ENCODE assay signal across 28 cellular contexts in genomic region chr18:22020127-22020866, GRCh38.
DNase-seq lines count a peak whose midpoint lies in the region; ATAC-seq and TF ChIP-seq lines count a peak whose summit lies in the region.
"Had no signal": no experiment of that assay in that cellular context is flagged by ENCODE, and none has a peak within 500 bp of the region (broad histone marks: within the 10 kb centered on the region; RNA-seq: fewer than 3 reads in every experiment).

No MANE protein-coding gene starts in this region.

- H3K4me1 Mint-ChIP-seq in endodermal cell (peaks cover 40% of the 10 kb centered on the region), mesothelial cell of epicardium (peaks cover 17% of the 10 kb centered on the region)
- H3K4me1 Mint-ChIP-seq in stimulated activated memory B cell treated with anti-CD40 and anti-IgM and Interleukin-4, amounts not matched to agents 10 μg/mL and 1 μg/mL and 100 μg/mL, for 72 hours, result no peaks in the 10 kb centered on the region
- H3K4me1 Mint-ChIP-seq: CD14-positive monocyte; stimulated activated naive B cell treated with anti-CD40 and anti-IgM and Interleukin-4, amounts not matched to agents 10 μg/mL and 1 μg/mL and 100 μg/mL, for 72 hours; T-cell had no signal

- DNase-seq in HT-29 (ENCODE audit: low spot score), result peak; percentile 46
- DNase-seq in endodermal cell, result peak; percentile 67
- no peak for DNase-seq in mesothelial cell of epicardium (ENCODE audit: low spot score in 2 of 2, unreplicated experiment in 2 of 2)
- no peak for DNase-seq in COLO829 (ENCODE audit: low spot score)
- no peak for DNase-seq in activated CD8-positive, alpha-beta memory T cell treated with anti-CD3 and anti-CD28 coated beads, Interleukin-2, amount 50 U/mL, for 4 hours
- DNase-seq: activated CD4-positive, alpha-beta T cell treated with anti-CD3 and anti-CD28 coated beads for 1 hour; activated gamma-delta T cell treated with Interleukin-2 at 50 U/mL for 16 hours; activated naive CD8-positive, alpha-beta T cell treated with anti-CD3 and anti-CD28 coated beads, Interleukin-2, amount 50 U/mL, for 24 hours; activated T-cell treated with anti-CD3 and anti-CD28 coated beads, Interleukin-2, amount 50 U/mL, for 1 hour; brain microvascular endothelial cell; DMS 273 treated with DMSO at 0.1 percent for 48 hours; effector memory CD4-positive, alpha-beta T cell; foreskin fibroblast; GM23248; heart right ventricle; left ventricle myocardium inferior; NCI-H1048; NCI-H1694 treated with DMSO at 0.1 percent for 48 hours; stimulated activated CD4-positive, alpha-beta T cell treated with anti-CD3 and anti-CD28 coated beads, Interleukin-2, amount 100 ng/mL, for 48 hours; stimulated activated naive B cell treated with anti-CD40 and anti-IgM and Interleukin-4, amounts not matched to agents 10 μg/mL and 1 μg/mL and 100 μg/mL, for 72 hours; T-cell had no signal

- H3K4me3 Mint-ChIP-seq in endodermal cell (no peak overlapping the region), mesothelial cell of epicardium (no peak overlapping the region)
- H3K4me3 Mint-ChIP-seq in stimulated activated memory B cell treated with anti-CD40 and anti-IgM and Interleukin-4, amounts not matched to agents 10 μg/mL and 1 μg/mL and 100 μg/mL, for 72 hours, result no peak overlapping the region
- H3K4me3 Mint-ChIP-seq: activated naive CD8-positive, alpha-beta T cell treated with anti-CD3 and anti-CD28 coated beads, Interleukin-2, amount 50 U/mL, for 24 hours; CD14-positive monocyte; stimulated activated naive B cell treated with anti-CD40 and anti-IgM and Interleukin-4, amounts not matched to agents 10 μg/mL and 1 μg/mL and 100 μg/mL, for 72 hours; T-cell had no signal

- H3K4me3 ChIP-seq in endodermal cell (ENCODE audit: low read length), result no peak overlapping the region
- H3K4me3 ChIP-seq: GM23248, heart right ventricle, left ventricle myocardium inferior, SJSA1, smooth muscle cell, thoracic aorta had no signal

- peaks cover 11% of the 10 kb centered on the region for H3K9me3 ChIP-seq in endodermal cell (ENCODE audit: control insufficient read depth, low read length)
- H3K9me3 ChIP-seq: SJSA1, thoracic aorta had no signal

- H3K9me3 Mint-ChIP-seq in endodermal cell, result peaks cover 3% of the 10 kb centered on the region
- peaks cover 4% of the 10 kb centered on the region for H3K9me3 Mint-ChIP-seq in mesothelial cell of epicardium
- H3K9me3 Mint-ChIP-seq in stimulated activated memory B cell treated with anti-CD40 and anti-IgM and Interleukin-4, amounts not matched to agents 10 μg/mL and 1 μg/mL and 100 μg/mL, for 72 hours, result peaks cover 3% of the 10 kb centered on the region

- peak; percentile 7 for ATAC-seq in stimulated activated memory B cell treated with anti-CD40 and anti-IgM and Interleukin-4, amounts not matched to agents 10 μg/mL and 1 μg/mL and 100 μg/mL, for 72 hours
- ATAC-seq in GM18520 (IDR thresholded peaks at IDR 0.05; ENCODE audit: unreplicated experiment) (no peak), HG02885 (IDR thresholded peaks at IDR 0.05; ENCODE audit: poor library complexity, unreplicated experiment) (no peak)
- ATAC-seq: activated naive CD8-positive, alpha-beta T cell treated with anti-CD3 and anti-CD28 coated beads, Interleukin-2, amount 50 U/mL, for 24 hours; stimulated activated naive B cell treated with anti-CD40 and anti-IgM and Interleukin-4, amounts not matched to agents 10 μg/mL and 1 μg/mL and 100 μg/mL, for 72 hours; T-cell had no signal

- peak overlapping the region; percentile 66 for H3K27ac Mint-ChIP-seq in endodermal cell
- peak overlapping the region; percentile 81 for H3K27ac Mint-ChIP-seq in mesothelial cell of epicardium
- H3K27ac Mint-ChIP-seq in stimulated activated memory B cell treated with anti-CD40 and anti-IgM and Interleukin-4, amounts not matched to agents 10 μg/mL and 1 μg/mL and 100 μg/mL, for 72 hours, result no peak overlapping the region
- H3K27ac Mint-ChIP-seq: activated naive CD8-positive, alpha-beta T cell treated with anti-CD3 and anti-CD28 coated beads, Interleukin-2, amount 50 U/mL, for 24 hours; CD14-positive monocyte; stimulated activated naive B cell treated with anti-CD40 and anti-IgM and Interleukin-4, amounts not matched to agents 10 μg/mL and 1 μg/mL and 100 μg/mL, for 72 hours; T-cell had no signal

- no peaks in the 10 kb centered on the region for H3K27me3 ChIP-seq in endodermal cell (ENCODE audit: control insufficient read depth, insufficient read depth, low read length, poor library complexity, severe bottlenecking)
- H3K27me3 ChIP-seq: brain microvascular endothelial cell, heart right ventricle, SJSA1 had no signal

- WGBS in endodermal cell (ENCODE audit: insufficient coverage in 1 of 2, insufficient read length in 1 of 2), 2 experiments, result 58 to 60% methylated on average over 7 to 12 of the region's 12 CpGs

- TF ChIP-seq CTCF in endodermal cell (conservative IDR thresholded peaks at IDR 0.05), result no peak
- TF ChIP-seq CTCF in mesothelial cell of epicardium (IDR thresholded peaks at IDR 0.05; ENCODE audit: unreplicated experiment), result no peak

- peak overlapping the region; percentile 15 for H3K9ac ChIP-seq in endodermal cell (ENCODE audit: extremely low read depth, low read length, poor library complexity, severe bottlenecking)
- H3K9ac ChIP-seq: GM23248 had no signal

- H3K36me3 Mint-ChIP-seq in endodermal cell (ENCODE audit: low read depth), result no peaks in the 10 kb centered on the region
- H3K36me3 Mint-ChIP-seq in mesothelial cell of epicardium, result no peaks in the 10 kb centered on the region
- H3K36me3 Mint-ChIP-seq in stimulated activated memory B cell treated with anti-CD40 and anti-IgM and Interleukin-4, amounts not matched to agents 10 μg/mL and 1 μg/mL and 100 μg/mL, for 72 hours, result no peaks in the 10 kb centered on the region
- H3K36me3 Mint-ChIP-seq: CD14-positive monocyte; stimulated activated naive B cell treated with anti-CD40 and anti-IgM and Interleukin-4, amounts not matched to agents 10 μg/mL and 1 μg/mL and 100 μg/mL, for 72 hours; T-cell had no signal

- no peak overlapping the region for H3K27ac ChIP-seq in endodermal cell (ENCODE audit: low read depth, low read length)
- H3K27ac ChIP-seq: brain microvascular endothelial cell, GM23248, heart right ventricle, left ventricle myocardium inferior, SJSA1, thoracic aorta had no signal

- H3K27me3 Mint-ChIP-seq in endodermal cell (ENCODE audit: insufficient read depth) (no peaks in the 10 kb centered on the region), mesothelial cell of epicardium (ENCODE audit: low read depth) (no peaks in the 10 kb centered on the region)
- H3K27me3 Mint-ChIP-seq in stimulated activated memory B cell treated with anti-CD40 and anti-IgM and Interleukin-4, amounts not matched to agents 10 μg/mL and 1 μg/mL and 100 μg/mL, for 72 hours, result no peaks in the 10 kb centered on the region

- no peaks in the 10 kb centered on the region for H3K36me3 ChIP-seq in endodermal cell (ENCODE audit: control insufficient read depth, insufficient read depth, low read length)
- H3K36me3 ChIP-seq: brain microvascular endothelial cell, heart right ventricle, left ventricle myocardium inferior, SJSA1, thoracic aorta had no signal

- H3K4me1 ChIP-seq in endodermal cell (ENCODE audit: control insufficient read depth, insufficient read depth, low read length), result peaks cover 14% of the 10 kb centered on the region
- H3K4me1 ChIP-seq: heart right ventricle, left ventricle myocardium inferior, SJSA1 had no signal

Comparison
In these comparisons a context has a peak if more than half of its experiments do, and no peak if none do; other contexts are left out.
1. DNase-seq: peak in HT-29 (single experiment) and endodermal cell (single experiment); none in mesothelial cell of epicardium (0 of 2), COLO829 (single experiment) and activated CD8-positive, alpha-beta memory T cell treated with anti-CD3 and anti-CD28 coated beads, Interleukin-2, amount 50 U/mL, for 4 hours (single experiment).